28 cellular contexts compared by ENCODE assay signal in genomic region chr7:71137479-71137878, GRCh38.
"Had no signal": no experiment of that assay in that cellular context is flagged by ENCODE, and none has a peak within 500 bp of the region (broad histone marks: within the 10 kb centered on the region; RNA-seq: fewer than 3 reads in every experiment).

No MANE protein-coding gene starts in this region.

- H3K4me1 ChIP-seq: transverse colon, upper lobe of right lung, uterus, vagina had no signal

- H3K4me3 ChIP-seq: stomach, suprapubic skin, thoracic aorta, thyroid gland, tibial artery, tibial nerve, transverse colon, upper lobe of left lung, upper lobe of right lung, uterus, vagina had no signal

- H3K4me1 Mint-ChIP-seq: stimulated activated effector memory CD8-positive, alpha-beta T cell treated with anti-CD3 and anti-CD28 coated beads, Interleukin-12 subunit alpha, Interleukin-12 subunit beta, amount 100 ng/mL, for 72 hours; stimulated activated memory B cell treated with anti-CD40 and anti-IgM and Interleukin-4, amounts not matched to agents 10 μg/mL and 1 μg/mL and 100 μg/mL, for 72 hours; stimulated activated naive CD8-positive, alpha-beta T cell treated with anti-CD3 and anti-CD28 coated beads, Interleukin-15, amount 100 ng/mL, for 72 hours had no signal

- H3K36me3 ChIP-seq: stomach, suprapubic skin, thoracic aorta, thyroid gland, transverse colon, upper lobe of left lung, upper lobe of right lung, uterus, vagina had no signal

- H3K9me3 ChIP-seq: suprapubic skin, thoracic aorta, thyroid gland, tibial artery, tibial nerve, transverse colon, upper lobe of left lung, upper lobe of right lung, uterus, vagina had no signal

- H3K27ac Mint-ChIP-seq: stimulated activated effector memory CD8-positive, alpha-beta T cell treated with anti-CD3 and anti-CD28 coated beads, Interleukin-12 subunit alpha, Interleukin-12 subunit beta, amount 100 ng/mL, for 72 hours; stimulated activated memory B cell treated with anti-CD40 and anti-IgM and Interleukin-4, amounts not matched to agents 10 μg/mL and 1 μg/mL and 100 μg/mL, for 72 hours; stimulated activated naive B cell treated with anti-CD40 and anti-IgM and Interleukin-4, amounts not matched to agents 10 μg/mL and 1 μg/mL and 100 μg/mL, for 72 hours; stimulated activated naive CD8-positive, alpha-beta T cell treated with anti-CD3 and anti-CD28 coated beads, Interleukin-15, amount 100 ng/mL, for 72 hours; stimulated activated naive CD8-positive, alpha-beta T cell treated with anti-CD3 and anti-CD28 coated beads, Interleukin-15, Interleukin-2, amounts not matched to agents 100 ng/mL and 50 ng/mL, for 24 hours; type B pancreatic cell had no signal

- H3K27ac ChIP-seq: stomach, suprapubic skin, thoracic aorta, thyroid gland, tibial artery, tibial nerve, transverse colon, upper lobe of left lung, upper lobe of right lung, uterus, vagina had no signal

- H3K36me3 Mint-ChIP-seq: stimulated activated effector memory CD8-positive, alpha-beta T cell treated with anti-CD3 and anti-CD28 coated beads, Interleukin-12 subunit alpha, Interleukin-12 subunit beta, amount 100 ng/mL, for 72 hours; stimulated activated memory B cell treated with anti-CD40 and anti-IgM and Interleukin-4, amounts not matched to agents 10 μg/mL and 1 μg/mL and 100 μg/mL, for 72 hours; stimulated activated naive B cell treated with anti-CD40 and anti-IgM and Interleukin-4, amounts not matched to agents 10 μg/mL and 1 μg/mL and 100 μg/mL, for 72 hours had no signal

- FAIRE-seq: urothelium cell line had no signal

- H3K27me3 ChIP-seq: thyroid gland, tibial artery, tibial nerve, uterus, vagina had no signal

- DNase-seq: stimulated activated CD4-positive, alpha-beta T cell treated with anti-CD3 and anti-CD28 coated beads, Interleukin-2, amount 100 ng/mL, for 48 hours; stimulated activated CD4-positive, alpha-beta T cell treated with anti-CD3 and anti-CD28 coated beads, Interleukin-4, amount 100 ng/mL, for 1 hour; stimulated activated CD4-positive, alpha-beta T cell treated with anti-CD3 and anti-CD28 coated beads, Interleukin-4, amount 100 ng/mL, for 24 hours; stimulated activated CD4-positive, alpha-beta T cell treated with anti-CD3 and anti-CD28 coated beads, Interleukin-4, amount 100 ng/mL, for 4 hours; stimulated activated CD8-positive, alpha-beta memory T cell treated with anti-CD3 and anti-CD28 coated beads, Interleukin-4, amount 100 ng/mL, for 48 hours; stimulated activated naive B cell treated with anti-CD40 and anti-IgM and Interleukin-4, amounts not matched to agents 10 μg/mL and 1 μg/mL and 100 μg/mL, for 72 hours; stimulated activated naive CD4-positive, alpha-beta T cell; stimulated activated naive CD4-positive, alpha-beta T cell treated with Interleukin-2 at 50 U/mL for 16 hours; stimulated activated naive CD8-positive, alpha-beta T cell treated with anti-CD3 and anti-CD28 coated beads, Interleukin-15, amount 100 ng/mL, for 72 hours; stimulated activated naive CD8-positive, alpha-beta T cell treated with anti-CD3 and anti-CD28 coated beads, Interleukin-15, Interleukin-2, amounts not matched to agents 100 U/mL and 50 U/mL, for 24 hours; stomach; substantia nigra; thyroid gland; tibial artery; transverse colon; trophoblast cell; upper lobe of left lung; upper lobe of right lung; uterus had no signal

- H3K4me3 Mint-ChIP-seq: stimulated activated effector memory CD8-positive, alpha-beta T cell treated with anti-CD3 and anti-CD28 coated beads, Interleukin-12 subunit alpha, Interleukin-12 subunit beta, amount 100 ng/mL, for 72 hours; stimulated activated memory B cell treated with anti-CD40 and anti-IgM and Interleukin-4, amounts not matched to agents 10 μg/mL and 1 μg/mL and 100 μg/mL, for 72 hours; stimulated activated naive B cell treated with anti-CD40 and anti-IgM and Interleukin-4, amounts not matched to agents 10 μg/mL and 1 μg/mL and 100 μg/mL, for 72 hours; stimulated activated naive CD8-positive, alpha-beta T cell treated with anti-CD3 and anti-CD28 coated beads, Interleukin-15, amount 100 ng/mL, for 72 hours; stimulated activated naive CD8-positive, alpha-beta T cell treated with anti-CD3 and anti-CD28 coated beads, Interleukin-15, Interleukin-2, amounts not matched to agents 100 ng/mL and 50 ng/mL, for 24 hours; type B pancreatic cell had no signal
